ENCODE assay signal across 8 cellular contexts in genomic region chr16:53131363-53132071, GRCh38.
DNase-seq lines count a peak whose midpoint lies in the region; ATAC-seq and TF ChIP-seq lines count a peak whose summit lies in the region.

No MANE protein-coding gene starts in this region.

- no peaks in the 10 kb centered on the region for H3K9me3 Mint-ChIP-seq in activated naive CD8-positive, alpha-beta T cell treated with anti-CD3 and anti-CD28 coated beads, Interleukin-2, amount 10 ng/mL, durations not matched to agents 7 days and 5 days

- peak overlapping the region; percentile 90 for H3K4me3 Mint-ChIP-seq in activated naive CD8-positive, alpha-beta T cell treated with anti-CD3 and anti-CD28 coated beads, Interleukin-2, amount 10 ng/mL, durations not matched to agents 7 days and 5 days

- POLR2A ChIA-PET in activated naive CD8-positive, alpha-beta T cell treated with anti-CD3 and anti-CD28 coated beads, Interleukin-2, amount 10 ng/mL, durations not matched to agents 7 days and 5 days (lab: Charles Lee) = no interaction called here

- H3K27me3 Mint-ChIP-seq in activated naive CD8-positive, alpha-beta T cell treated with anti-CD3 and anti-CD28 coated beads, Interleukin-2, amount 10 ng/mL, durations not matched to agents 7 days and 5 days = peaks cover 5% of the 10 kb centered on the region

- peaks cover 5% of the 10 kb centered on the region for H3K79me2 ChIP-seq in parathyroid adenoma

- H3K27me3 ChIP-seq in parathyroid adenoma (ENCODE audit: control insufficient read depth, insufficient read depth, low read length) (no peaks in the 10 kb centered on the region), thyroid gland (no peaks in the 10 kb centered on the region)

- H3K4me3 ChIP-seq in GM12865 (ENCODE audit: low read depth, low read length) (peak overlapping the region; percentile 93), parathyroid adenoma (ENCODE audit: low read depth, low read length) (peak overlapping the region; percentile 75), thyroid gland (replicated peaks in 1 of 3) (peak overlapping the region; percentile 22 to 81 (median 77))

- H3K9ac ChIP-seq in parathyroid adenoma = no peak overlapping the region

- peak overlapping the region; percentile 85 for H3K4me2 ChIP-seq in parathyroid adenoma (ENCODE audit: low read length)

- H3K27ac ChIP-seq in parathyroid adenoma (peak overlapping the region; percentile 73), thyroid gland (peak overlapping the region; percentile 9 to 97 (median 51))

- peak overlapping the region; percentile 84 for H2AFZ ChIP-seq in parathyroid adenoma

- H3K36me3 ChIP-seq in parathyroid adenoma (ENCODE audit: control insufficient read depth, insufficient read depth, low read length) (no peaks in the 10 kb centered on the region), thyroid gland (no peaks in the 10 kb centered on the region)

- peaks cover 11% of the 10 kb centered on the region for H3K4me1 Mint-ChIP-seq in activated naive CD8-positive, alpha-beta T cell treated with anti-CD3 and anti-CD28 coated beads, Interleukin-2, amount 10 ng/mL, durations not matched to agents 7 days and 5 days

- intact Hi-C loops in cardiac septum (cut with DNase I) = loop anchor here (2.0 kb wide), 2 partner anchors 77 to 89 kb away; no protein-coding TSS in a partner anchor
- intact Hi-C loops in thyroid gland (cut with DNase I) = no loop called here

- peaks cover 2% of the 10 kb centered on the region for H3K36me3 Mint-ChIP-seq in activated naive CD8-positive, alpha-beta T cell treated with anti-CD3 and anti-CD28 coated beads, Interleukin-2, amount 10 ng/mL, durations not matched to agents 7 days and 5 days

- TF ChIP-seq CTCF in GM12865 (IDR thresholded peaks at IDR 0.05; ENCODE audit: insufficient read depth, low read depth, low read length, missing control alignments) (no peak), parathyroid adenoma (IDR thresholded peaks at IDR 0.05) (no peak), thyroid gland (IDR thresholded peaks at IDR 0.05) (no peak)

- DNase-seq in GM12865 (ENCODE audit: low read depth) (peak; percentile 60), cardiac septum (ENCODE audit: low spot score) (peak; percentile 83), thyroid gland (peak; percentile 57 to 59), NCI-H2196 treated with DMSO at 0.1 percent for 48 hours (lab: John Stamatoyannopoulos, UW; ENCODE audit: unreplicated experiment) (no peak)
- peak; percentile 67 for DNase-seq in activated naive CD8-positive, alpha-beta T cell treated with anti-CD3 and anti-CD28 coated beads, Interleukin-2, amount 10 ng/mL, durations not matched to agents 7 days and 5 days

- ATAC-seq in HG02885 (IDR thresholded peaks at IDR 0.05; ENCODE audit: poor library complexity, unreplicated experiment) (peak; percentile 24), SK-N-SH treated with all-trans-retinoic acid at 6 μM for 48 hours (peak; percentile 16)
- peak; percentile 4 for ATAC-seq in activated naive CD8-positive, alpha-beta T cell treated with anti-CD3 and anti-CD28 coated beads, Interleukin-2, amount 10 ng/mL, durations not matched to agents 7 days and 5 days (ENCODE audit: low read depth)

- no peak for TF ChIP-seq POLR2A in thyroid gland (IDR thresholded peaks at IDR 0.05)

- WGBS in thyroid gland, 2 donors = 1% methylated on average over 22 to 28 of the region's 77 CpGs

- peak overlapping the region; percentile 88 for H3K27ac Mint-ChIP-seq in activated naive CD8-positive, alpha-beta T cell treated with anti-CD3 and anti-CD28 coated beads, Interleukin-2, amount 10 ng/mL, durations not matched to agents 7 days and 5 days

- H3K9me3 ChIP-seq in parathyroid adenoma (ENCODE audit: control insufficient read depth, low read length) = no peaks in the 10 kb centered on the region
- no peaks in the 10 kb centered on the region for H3K9me3 ChIP-seq in thyroid gland

- H3K4me1 ChIP-seq in parathyroid adenoma = peaks cover 5% of the 10 kb centered on the region
- H3K4me1 ChIP-seq in thyroid gland = peaks cover 8 to 11% of the 10 kb centered on the region in 2 donors

TF ChIP-seq in SK-N-SH treated with all-trans-retinoic acid at 6 μM for 48 hours, 23 proteins besides CTCF, POLR2A, EP300 and RAD21:
- TF ChIP-seq ZNF8 (CRISPR knock-in tag; IDR thresholded peaks at IDR 0.05) (no peak), TSHZ2 (CRISPR knock-in tag; IDR thresholded peaks at IDR 0.05) (no peak), ZFP3 (CRISPR knock-in tag; IDR thresholded peaks at IDR 0.05) (no peak), SNAI2 (CRISPR knock-in tag; IDR thresholded peaks at IDR 0.05) (no peak), ARNTL (CRISPR knock-in tag; IDR thresholded peaks at IDR 0.05; ENCODE audit: borderline replicate concordance, low read depth) (no peak), ZNF70 (CRISPR knock-in tag; IDR thresholded peaks at IDR 0.05) (no peak), PATZ1 (CRISPR knock-in tag; IDR thresholded peaks at IDR 0.05; ENCODE audit: borderline replicate concordance) (no peak)
